In the genomic region with DNA sequence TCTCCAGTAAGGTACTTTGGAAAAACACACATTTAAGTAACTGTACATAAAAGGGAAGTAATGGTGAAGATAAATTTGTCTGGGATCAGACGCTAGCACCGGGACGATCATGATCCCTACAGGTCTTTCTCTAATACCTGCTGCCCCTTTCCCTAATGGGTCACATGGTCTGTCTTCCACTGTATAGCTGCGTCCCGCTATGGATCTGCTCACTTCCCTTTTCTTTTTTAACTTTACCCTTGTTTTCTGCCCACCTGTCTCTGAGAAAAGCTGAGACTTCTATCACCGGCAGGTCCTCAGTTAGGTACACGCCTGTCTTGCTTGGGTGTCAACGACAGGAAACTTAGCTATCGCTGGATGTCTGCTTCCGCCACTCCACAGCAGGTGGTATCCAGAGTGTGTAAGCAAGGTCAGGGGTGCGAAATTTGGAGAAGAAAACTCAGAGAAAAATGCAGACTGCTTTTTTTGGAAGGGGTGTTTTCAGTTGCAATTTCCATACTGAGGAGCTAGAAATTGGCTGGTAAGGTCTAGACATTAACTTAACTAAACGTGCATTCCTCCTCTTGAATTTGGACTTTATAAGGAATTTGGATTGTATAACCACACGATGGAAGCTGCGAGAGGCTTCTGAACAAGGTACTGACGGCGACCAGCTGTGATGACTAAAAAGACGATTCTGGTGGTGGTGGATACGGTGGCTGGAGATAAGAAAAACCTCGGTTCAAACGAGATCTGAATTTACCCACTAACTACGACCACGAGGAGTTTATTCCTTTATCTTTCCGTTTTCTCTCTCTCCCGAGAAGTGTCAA, we compare ENCODE assay signal across 7 cellular contexts. TPM values are rescaled to one million over a fixed set of nuclear protein-coding genes. Genes with fewer than 3 reads are reported as not detected.
DNase-seq lines count a peak whose midpoint lies in the region; ATAC-seq and TF ChIP-seq lines count a peak whose summit lies in the region.

No MANE protein-coding gene starts in this region.

- H3K27ac Mint-ChIP-seq in mesothelial cell of epicardium: peak overlapping the region; percentile 96

- peak overlapping the region; percentile 80 for H3K4me3 Mint-ChIP-seq in mesothelial cell of epicardium

- H3K9me3 Mint-ChIP-seq in mesothelial cell of epicardium: no peaks in the 10 kb centered on the region

- H3K27me3 ChIP-seq in upper lobe of right lung: no peaks in the 10 kb centered on the region

- no peak for TF ChIP-seq CTCF in mesothelial cell of epicardium (IDR thresholded peaks at IDR 0.05; ENCODE audit: unreplicated experiment)
- TF ChIP-seq CTCF in upper lobe of right lung (IDR thresholded peaks at IDR 0.05): no peak

- peaks cover 29% of the 10 kb centered on the region for H3K4me1 Mint-ChIP-seq in mesothelial cell of epicardium

- intact Hi-C loops in upper lobe of right lung (cut with DNase I): no loop called here

- no peaks in the 10 kb centered on the region for H3K36me3 Mint-ChIP-seq in mesothelial cell of epicardium

- H3K27ac ChIP-seq in upper lobe of right lung: peak overlapping the region; percentile 100

- no peaks in the 10 kb centered on the region for H3K9me3 ChIP-seq in upper lobe of right lung

- ATAC-seq in GM18498 (IDR thresholded peaks at IDR 0.05; ENCODE audit: unreplicated experiment): peak; percentile 7
- peak; percentile 12 for ATAC-seq in HG02678 (IDR thresholded peaks at IDR 0.05; ENCODE audit: unreplicated experiment)
- no peak for ATAC-seq in upper lobe of right lung

- peak; percentile 68 for DNase-seq in SHP77 treated with DMSO at 0.1 percent for 48 hours (lab: John Stamatoyannopoulos, UW)
- DNase-seq in central memory CD4-positive, alpha-beta T cell: peak; percentile 18
- DNase-seq in mesothelial cell of epicardium (ENCODE audit: low spot score in 2 of 2, unreplicated experiment in 2 of 2): no peak
- no peak for DNase-seq in upper lobe of right lung
- no peak for DNase-seq in UCSD-AML1 (lab: John Stamatoyannopoulos, UW; ENCODE audit: unreplicated experiment)

- no peaks in the 10 kb centered on the region for H3K36me3 ChIP-seq in upper lobe of right lung

- peak overlapping the region; percentile 80 for H3K4me3 ChIP-seq in upper lobe of right lung

- H3K4me1 ChIP-seq in upper lobe of right lung: peaks cover 38% of the 10 kb centered on the region

- no peaks in the 10 kb centered on the region for H3K27me3 Mint-ChIP-seq in mesothelial cell of epicardium (ENCODE audit: low read depth)

RNA-seq across cellular contexts. Expression of gene ICE1, which starts 1.1 kb away (rescaled TPM):
- total RNA-seq in mesothelial cell of epicardium (36.7 to 37.9 TPM (median 37.4 TPM) in 3 replicates), upper lobe of right lung (28.5 TPM)

Comparison
In these comparisons a context has a peak if more than half of its experiments do, and no peak if none do; other contexts are left out.
1. DNase-seq: peak in SHP77 treated with DMSO at 0.1 percent for 48 hours (single experiment) and central memory CD4-positive, alpha-beta T cell (single experiment); none in mesothelial cell of epicardium (0 of 2), upper lobe of right lung (single experiment) and UCSD-AML1 (single experiment).